ENCODE assay signal across 3 cellular contexts in the genomic region with DNA sequence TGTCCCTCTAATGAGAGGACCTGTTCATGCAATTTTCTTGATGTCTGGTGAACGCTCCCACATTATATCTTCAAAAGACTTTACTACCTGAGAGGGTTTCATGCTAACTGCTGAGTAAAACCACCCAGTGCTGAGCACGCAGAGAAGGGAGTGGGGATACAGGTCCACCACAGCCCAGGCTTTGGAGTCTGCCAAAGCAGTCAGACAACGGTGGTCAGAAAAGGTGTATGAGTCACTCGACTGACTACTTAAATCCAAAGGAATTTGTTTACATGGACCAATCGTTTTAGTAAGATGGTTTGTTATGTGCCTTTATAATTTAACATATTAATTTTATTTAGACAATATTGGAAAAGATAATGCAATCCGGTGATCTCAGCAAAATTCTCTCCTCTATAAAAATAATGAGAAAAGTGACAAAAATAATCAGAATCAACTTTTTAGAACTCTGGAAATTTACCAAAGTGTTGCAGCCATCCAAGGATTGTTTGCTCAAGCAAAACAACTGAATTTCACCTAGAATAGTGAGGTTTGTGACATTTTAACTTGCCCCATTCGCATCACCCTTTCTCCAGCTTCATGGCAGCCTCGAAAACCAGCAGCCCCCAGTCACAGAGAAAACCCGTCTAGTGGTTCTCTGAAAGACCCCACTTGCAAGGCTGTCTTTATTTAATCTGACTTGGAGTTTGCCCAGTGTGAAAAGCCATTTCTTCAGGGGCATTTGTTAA. TPM values are rescaled to one million over a fixed set of nuclear protein-coding genes. Genes with fewer than 3 reads are reported as not detected.
"Had no signal": no experiment of that assay in that cellular context is flagged by ENCODE, and none has a peak within 500 bp of the region (broad histone marks: within the 10 kb centered on the region; RNA-seq: fewer than 3 reads in every experiment).

No MANE protein-coding gene starts in this region.

RNA-seq across cellular contexts. Expression of a gene that starts 52.1 kb away (rescaled TPM):
- total RNA-seq: epithelial cell of proximal tubule, kidney had no signal
- polyA plus RNA-seq: aorta had no signal
